13 cellular contexts compared by ENCODE assay signal in genomic region chr12:120759591-120760348, GRCh38. TPM values are rescaled to one million over a fixed set of nuclear protein-coding genes. Genes with fewer than 3 reads are reported as not detected.
DNase-seq lines count a peak whose midpoint lies in the region; ATAC-seq and TF ChIP-seq lines count a peak whose summit lies in the region.
"Had no signal": no experiment of that assay in that cellular context is flagged by ENCODE, and none has a peak within 500 bp of the region (broad histone marks: within the 10 kb centered on the region; RNA-seq: fewer than 3 reads in every experiment).

No MANE protein-coding gene starts in this region.

- dilution Hi-C loops in mammary epithelial cell (cut with HindIII; ENCODE audit: low sequenced_read_pairs), result loop anchor here (5.0 kb wide), 2 partner anchors 38 to 62 kb away; no protein-coding TSS in a partner anchor

- no peak overlapping the region for H2AFZ ChIP-seq in mammary epithelial cell (ENCODE audit: low read depth, low read length)

- POLR2A ChIA-PET in CD4-positive, alpha-beta memory T cell (lab: Charles Lee; ENCODE audit: partially characterized antibody), result interaction anchor here (1.0 kb wide), 1 partner anchor 146 kb away, joined by 4 read pairs; no protein-coding TSS in a partner anchor
- POLR2A ChIA-PET in HEK293 (lab: Yijun Ruan, JAX), result no interaction called here

- H3K4me3 ChIP-seq in CD4-positive, alpha-beta memory T cell (ENCODE audit: low read length in 2 of 2), result no peak overlapping the region
- H3K4me3 ChIP-seq in HEK293 (ENCODE audit: low read depth, low read length) (no peak overlapping the region), mammary epithelial cell (replicated peaks in 1 of 3; ENCODE audit: insufficient read depth in 1 of 3, low read depth in 2 of 3, low read length in 3 of 3) (no peak overlapping the region)
- H3K4me3 ChIP-seq: MG63, upper lobe of left lung had no signal

- H3K36me3 Mint-ChIP-seq in CD4-positive, alpha-beta memory T cell, result peaks cover 26 to 44% of the 10 kb centered on the region in 2 donors
- peaks cover 6% of the 10 kb centered on the region for H3K36me3 Mint-ChIP-seq in glutamatergic neuron (ENCODE audit: unreplicated experiment)

- TF ChIP-seq CTCF in HEK293 (tag by site-specific recombination; IDR thresholded peaks at IDR 0.05) (no peak), glutamatergic neuron (IDR thresholded peaks at IDR 0.05; ENCODE audit: partially characterized antibody, unreplicated experiment) (no peak), mammary epithelial cell (conservative IDR thresholded peaks at IDR 0.05 in 1 of 2, IDR thresholded peaks at IDR 0.05 in 1 of 2; ENCODE audit: extremely low read depth in 1 of 2, insufficient read depth in 1 of 2, low read depth in 1 of 2, low read length in 2 of 2) (no peak)

- H3K79me2 ChIP-seq in mammary epithelial cell (ENCODE audit: insufficient read depth, low read length), result no peaks in the 10 kb centered on the region

- no peak overlapping the region for H3K27ac ChIP-seq in CD4-positive, alpha-beta memory T cell (ENCODE audit: low read depth, low read length)
- H3K27ac ChIP-seq in HEK293 (ENCODE audit: extremely low read depth, low read depth, low read length) (no peak overlapping the region), mammary epithelial cell (ENCODE audit: insufficient read depth, low read depth, low read length) (no peak overlapping the region)
- H3K27ac ChIP-seq: upper lobe of left lung had no signal

- no peak for ATAC-seq in HG02798 (IDR thresholded peaks at IDR 0.05; ENCODE audit: poor library complexity, unreplicated experiment)
- ATAC-seq: right cardiac atrium, Right ventricle myocardium inferior had no signal

- H3K4me2 ChIP-seq in mammary epithelial cell (ENCODE audit: insufficient read depth, low read depth, low read length), result no peak overlapping the region

- CTCF ChIA-PET in CD4-positive, alpha-beta memory T cell (lab: Charles Lee; ENCODE audit: partially characterized antibody), result interaction anchor here (1.1 kb wide), 1 partner anchor 22 kb away, joined by 3 read pairs; no protein-coding TSS in a partner anchor
- CTCF ChIA-PET in HEK293 (lab: Yijun Ruan, JAX) (interaction anchor here (1.0 kb wide), 1 partner anchor 212 kb away, joined by 3 read pairs; no protein-coding TSS in a partner anchor), mammary epithelial cell (lab: Charles Lee; ENCODE audit: low non-redundant PET) (no interaction called here)

- H3K27ac Mint-ChIP-seq in CD4-positive, alpha-beta memory T cell, result peak overlapping the region in 6 of 7 donors; percentile 46 to 95 (median 85)
- peak overlapping the region; percentile 40 for H3K27ac Mint-ChIP-seq in glutamatergic neuron (ENCODE audit: unreplicated experiment)

- H3K4me1 ChIP-seq in CD4-positive, alpha-beta memory T cell (ENCODE audit: insufficient read depth, low read length), result peaks cover 20% of the 10 kb centered on the region
- H3K4me1 ChIP-seq in HEK293 (ENCODE audit: control insufficient read depth, insufficient read depth, low read length) (peaks cover 3% of the 10 kb centered on the region; the same call in 1 of the 2 replicates), mammary epithelial cell (ENCODE audit: insufficient read depth, low read length) (peaks cover 14% of the 10 kb centered on the region)

- no TSS peak for BruUV-seq in mammary epithelial cell (replicated peaks; lab: Mats Ljungman, UMichigan)

- WGBS in mammary epithelial cell (ENCODE audit: low coverage, missing lambda C conversion rate), result 80% methylated on average over 22 of the region's 27 CpGs

- H3K9me3 ChIP-seq in CD4-positive, alpha-beta memory T cell (ENCODE audit: control insufficient read depth in 1 of 2, low read length in 2 of 2), result no peaks in the 10 kb centered on the region
- no peaks in the 10 kb centered on the region for H3K9me3 ChIP-seq in HEK293 (ENCODE audit: control insufficient read depth, insufficient read depth, low read depth, low read length)
- H3K9me3 ChIP-seq in mammary epithelial cell (replicated peaks; ENCODE audit: insufficient read depth, low read length), result no peaks in the 10 kb centered on the region
- H3K9me3 ChIP-seq: upper lobe of left lung had no signal

- H3K9me3 Mint-ChIP-seq in CD4-positive, alpha-beta memory T cell, result peaks cover 0 to 10% (median 9%) of the 10 kb centered on the region in 8 donors
- peaks cover 6% of the 10 kb centered on the region for H3K9me3 Mint-ChIP-seq in glutamatergic neuron (ENCODE audit: unreplicated experiment)

- H3K4me1 Mint-ChIP-seq in CD4-positive, alpha-beta memory T cell, result peaks cover 7 to 15% (median 11%) of the 10 kb centered on the region in 4 donors
- peaks cover 13% of the 10 kb centered on the region for H3K4me1 Mint-ChIP-seq in glutamatergic neuron (ENCODE audit: low read depth, unreplicated experiment)

- intact Hi-C loops in CD4-positive, alpha-beta memory T cell (cut with micrococcal nuclease), result no loop called here
- intact Hi-C loops in mammary epithelial cell (cut with micrococcal nuclease), result no loop called here

- H3K27me3 ChIP-seq in CD4-positive, alpha-beta memory T cell (ENCODE audit: insufficient read depth, low read length), result no peaks in the 10 kb centered on the region
- no peaks in the 10 kb centered on the region for H3K27me3 ChIP-seq in mammary epithelial cell (ENCODE audit: insufficient read depth, low read length)
- H3K27me3 ChIP-seq: MG63, upper lobe of left lung had no signal

- peaks cover 2 to 3% of the 10 kb centered on the region in 2 donors for H3K27me3 Mint-ChIP-seq in CD4-positive, alpha-beta memory T cell
- H3K27me3 Mint-ChIP-seq in glutamatergic neuron (ENCODE audit: unreplicated experiment), result peaks cover 2% of the 10 kb centered on the region
- H3K27me3 Mint-ChIP-seq: activated naive CD8-positive, alpha-beta T cell had no signal

- H3K9ac ChIP-seq in mammary epithelial cell (ENCODE audit: insufficient read depth, low read length), result no peak overlapping the region

- H3K4me3 Mint-ChIP-seq in CD4-positive, alpha-beta memory T cell, result peak overlapping the region; percentile 51 to 73 (median 60)
- H3K4me3 Mint-ChIP-seq in glutamatergic neuron (ENCODE audit: unreplicated experiment), result peak overlapping the region; percentile 30
- H3K4me3 Mint-ChIP-seq: activated naive CD8-positive, alpha-beta T cell had no signal

- H4K20me1 ChIP-seq in mammary epithelial cell (ENCODE audit: insufficient read depth, low read length), result no peaks in the 10 kb centered on the region

- in situ Hi-C loops in mammary epithelial cell (cut with MboI; ENCODE audit: low sequenced_read_pairs in 2 of 2), result no loop called here

- peaks cover 15% of the 10 kb centered on the region for H3K36me3 ChIP-seq in CD4-positive, alpha-beta memory T cell (ENCODE audit: insufficient read depth, low read length)
- peaks cover 0 to 36% of the 10 kb centered on the region in 2 experiments; a peak in 2 of 3 replicates for H3K36me3 ChIP-seq in HEK293 (ENCODE audit: control insufficient read depth in 2 of 2, insufficient read depth in 1 of 2, low read length in 2 of 2)
- H3K36me3 ChIP-seq in mammary epithelial cell (ENCODE audit: insufficient read depth, low read length), result no peaks in the 10 kb centered on the region

- DNase-seq in CD4-positive, alpha-beta memory T cell, result no peak
- DNase-seq in NCI-H345 treated with DMSO at 0.1 percent for 48 hours (lab: John Stamatoyannopoulos, UW; ENCODE audit: unreplicated experiment) (peak; percentile 94), glutamatergic neuron (peak; percentile 57), mammary epithelial cell (no peak), cerebellar nuclear complex (lab: John Stamatoyannopoulos, UW) (no peak), medulla oblongata (ENCODE audit: extremely low spot score) (no peak)
- DNase-seq: MG63, right cardiac atrium had no signal

TF ChIP-seq in HEK293, 187 proteins besides CTCF, POLR2A, EP300 and RAD21 (continues in another document):
- TF ChIP-seq ZNF157 (tag by site-specific recombination; IDR thresholded peaks at IDR 0.05) (no peak), ZNF138 (tag by site-specific recombination; IDR thresholded peaks at IDR 0.05; ENCODE audit: borderline replicate concordance) (no peak), ZNF140 (tag by site-specific recombination; IDR thresholded peaks at IDR 0.05) (no peak), ZNF629 (tag by site-specific recombination; IDR thresholded peaks at IDR 0.05) (no peak), ZBTB8A (tag by site-specific recombination; IDR thresholded peaks at IDR 0.05) (no peak), ZNF324 (tag by site-specific recombination; IDR thresholded peaks at IDR 0.05) (no peak), OSR2 (tag by site-specific recombination; IDR thresholded peaks at IDR 0.05) (0 out of 2 replicates have a peak, but pooled peaks have one; percentile 27), SCRT2 (tag by site-specific recombination; IDR thresholded peaks at IDR 0.05) (peak; percentile 47; the same call in 1 of the 2 replicates), ZFP3 (tag by site-specific recombination; IDR thresholded peaks at IDR 0.05; ENCODE audit: low read depth) (no peak), ZNF24 (tag by site-specific recombination; IDR thresholded peaks at IDR 0.05) (no peak), ZIC2 (tag by site-specific recombination; IDR thresholded peaks at IDR 0.05) (peak; percentile 46; the same call in 1 of the 2 replicates), ZNF202 (tag by site-specific recombination; IDR thresholded peaks at IDR 0.05; ENCODE audit: borderline replicate concordance) (no peak)

RNA-seq across cellular contexts. Expression of gene ACADS, which starts 34.1 kb away (rescaled TPM):
- 10 to 100 TPM; 14.9 to 17.1 TPM for total RNA-seq in CD4-positive, alpha-beta memory T cell
- polyA plus RNA-seq in CD4-positive, alpha-beta memory T cell, result 10 to 100 TPM; 19.2 to 29.9 TPM
- total RNA-seq in glutamatergic neuron (ENCODE audit: unreplicated experiment) (8.1 TPM), mammary epithelial cell (1 to 10 TPM; 1.0 to 3.7 TPM)
- 1.3 TPM for polyA plus RNA-seq in mammary epithelial cell
- polyA minus RNA-seq in mammary epithelial cell, result not detected

RNA-seq across cellular contexts. Expression of gene UNC119B, which starts 49.5 kb away (rescaled TPM):
- total RNA-seq in CD4-positive, alpha-beta memory T cell, result 10 to 100 TPM; 28.7 to 29.1 TPM
- 1 to 10 TPM; 6.9 to 8.4 TPM for polyA plus RNA-seq in CD4-positive, alpha-beta memory T cell
- total RNA-seq in glutamatergic neuron (ENCODE audit: unreplicated experiment) (16.2 TPM), mammary epithelial cell (10 to 100 TPM; 28.0 to 33.3 TPM)
- polyA plus RNA-seq in mammary epithelial cell, result 25.3 TPM
- polyA minus RNA-seq in mammary epithelial cell, result 31.7 TPM

Comparison
In these comparisons a context has a peak if more than half of its experiments do, and no peak if none do; other contexts are left out.
1. DNase-seq: peak in NCI-H345 treated with DMSO at 0.1 percent for 48 hours (single experiment) and glutamatergic neuron (single experiment); none in CD4-positive, alpha-beta memory T cell (0 of 5), mammary epithelial cell (single experiment), cerebellar nuclear complex (0 of 2) and medulla oblongata (single experiment).